ENCODE assay signal across 1 cellular context in the genomic region with DNA sequence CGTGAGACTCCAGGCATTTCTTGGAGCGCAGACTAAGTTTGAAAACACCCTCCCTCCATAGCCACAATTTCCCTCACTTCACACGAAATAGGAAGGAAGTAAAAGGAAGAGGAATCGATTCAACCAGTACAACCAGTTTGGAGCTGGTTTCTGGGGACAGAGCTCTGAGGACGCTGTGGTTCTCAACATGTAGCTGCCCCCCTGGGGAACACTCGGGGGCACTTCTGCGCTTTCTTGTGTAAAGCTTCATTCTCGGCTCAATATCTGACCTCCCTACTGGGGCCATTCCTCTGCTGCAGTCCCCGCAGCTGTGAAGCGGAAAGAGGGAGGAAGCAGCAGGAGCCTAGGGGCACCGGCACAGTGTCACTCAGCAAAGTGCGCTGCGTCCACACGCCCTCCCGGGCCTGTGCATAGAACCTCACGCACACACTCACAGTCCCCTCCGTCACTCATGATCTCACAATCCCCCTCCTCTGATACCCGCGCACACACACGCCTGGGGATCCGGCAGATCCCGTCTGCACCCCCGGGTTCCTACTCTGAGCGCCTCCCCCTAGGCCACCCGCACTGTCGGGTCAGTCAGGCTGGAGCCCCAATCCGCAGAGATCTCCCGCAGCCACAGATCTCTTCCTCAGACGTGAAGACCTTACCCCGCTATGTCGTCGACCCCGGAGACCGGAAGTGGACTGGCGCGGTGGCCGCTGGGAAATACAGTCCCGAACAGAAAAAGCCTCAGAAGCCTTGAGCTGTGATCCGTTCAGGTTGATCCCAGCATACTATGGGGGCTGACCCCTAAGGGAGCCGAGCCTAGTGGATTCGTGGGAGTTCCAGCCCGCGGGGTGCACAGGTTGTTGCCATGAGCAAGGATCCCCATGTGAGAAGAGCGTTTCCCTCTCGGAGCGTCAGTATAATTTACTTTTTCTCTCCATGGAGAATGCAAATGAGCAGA.
TF ChIP-seq lines count a peak whose summit lies in the region.

TSS of gene ZNF780A (minus strand) at position 688 of the 949 bp plus-strand sequence. CDS start 6,190 bp downstream, outside the sequence.

TF ChIP-seq in GM12878, 131 proteins besides CTCF, POLR2A, EP300 and RAD21 (continued from another document and continues in another):
- TF ChIP-seq, protein P1, sequence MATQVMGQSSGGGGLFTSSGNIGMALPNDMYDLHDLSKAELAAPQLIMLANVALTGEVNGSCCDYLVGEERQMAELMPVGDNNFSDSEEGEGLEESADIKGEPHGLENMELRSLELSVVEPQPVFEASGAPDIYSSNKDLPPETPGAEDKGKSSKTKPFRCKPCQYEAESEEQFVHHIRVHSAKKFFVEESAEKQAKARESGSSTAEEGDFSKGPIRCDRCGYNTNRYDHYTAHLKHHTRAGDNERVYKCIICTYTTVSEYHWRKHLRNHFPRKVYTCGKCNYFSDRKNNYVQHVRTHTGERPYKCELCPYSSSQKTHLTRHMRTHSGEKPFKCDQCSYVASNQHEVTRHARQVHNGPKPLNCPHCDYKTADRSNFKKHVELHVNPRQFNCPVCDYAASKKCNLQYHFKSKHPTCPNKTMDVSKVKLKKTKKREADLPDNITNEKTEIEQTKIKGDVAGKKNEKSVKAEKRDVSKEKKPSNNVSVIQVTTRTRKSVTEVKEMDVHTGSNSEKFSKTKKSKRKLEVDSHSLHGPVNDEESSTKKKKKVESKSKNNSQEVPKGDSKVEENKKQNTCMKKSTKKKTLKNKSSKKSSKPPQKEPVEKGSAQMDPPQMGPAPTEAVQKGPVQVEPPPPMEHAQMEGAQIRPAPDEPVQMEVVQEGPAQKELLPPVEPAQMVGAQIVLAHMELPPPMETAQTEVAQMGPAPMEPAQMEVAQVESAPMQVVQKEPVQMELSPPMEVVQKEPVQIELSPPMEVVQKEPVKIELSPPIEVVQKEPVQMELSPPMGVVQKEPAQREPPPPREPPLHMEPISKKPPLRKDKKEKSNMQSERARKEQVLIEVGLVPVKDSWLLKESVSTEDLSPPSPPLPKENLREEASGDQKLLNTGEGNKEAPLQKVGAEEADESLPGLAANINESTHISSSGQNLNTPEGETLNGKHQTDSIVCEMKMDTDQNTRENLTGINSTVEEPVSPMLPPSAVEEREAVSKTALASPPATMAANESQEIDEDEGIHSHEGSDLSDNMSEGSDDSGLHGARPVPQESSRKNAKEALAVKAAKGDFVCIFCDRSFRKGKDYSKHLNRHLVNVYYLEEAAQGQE (IDR thresholded peaks at IDR 0.05; ENCODE audit: low read depth, low read length) = no peak
- TF ChIP-seq BMI1 (IDR thresholded peaks at IDR 0.05; ENCODE audit: borderline replicate concordance) = no peak
- TF ChIP-seq ZBTB33 (IDR thresholded peaks at IDR 0.05) = no peak
- 0 out of 4 replicates have a peak, but pooled peaks have one; percentile 6 to 23 for TF ChIP-seq BHLHE40 (IDR thresholded peaks at IDR 0.05; ENCODE audit: borderline replicate concordance in 1 of 2, low read depth in 2 of 2, low read length in 1 of 2)
- peak; percentile 67; the same call in 1 of the 2 replicates for TF ChIP-seq HDGF (IDR thresholded peaks at IDR 0.05)
- no peak for TF ChIP-seq ZNF207 (IDR thresholded peaks at IDR 0.05; ENCODE audit: borderline replicate concordance)
- TF ChIP-seq MTA2 (IDR thresholded peaks at IDR 0.05; ENCODE audit: low read depth) = no peak
- peak; percentile 64; the same call in 1 of the 2 replicates for TF ChIP-seq DPF2 (IDR thresholded peaks at IDR 0.05)
- TF ChIP-seq ZNF24 (IDR thresholded peaks at IDR 0.05) = no peak
- TF ChIP-seq E4F1 (IDR thresholded peaks at IDR 0.05; ENCODE audit: borderline replicate concordance, partially characterized antibody) = peak; percentile 42
- TF ChIP-seq POLR2AphosphoS2 (IDR thresholded peaks at IDR 0.05; ENCODE audit: low read depth, low read length) = 0 out of 2 replicates have a peak, but pooled peaks have one; percentile 77
- no peak for TF ChIP-seq ATF3 (IDR thresholded peaks at IDR 0.05; ENCODE audit: borderline replicate concordance, extremely low read depth, low read depth, low read length)
- peak; percentile 70 for TF ChIP-seq NR2F1 (conservative IDR thresholded peaks at IDR 0.05)
- TF ChIP-seq, protein P2, sequence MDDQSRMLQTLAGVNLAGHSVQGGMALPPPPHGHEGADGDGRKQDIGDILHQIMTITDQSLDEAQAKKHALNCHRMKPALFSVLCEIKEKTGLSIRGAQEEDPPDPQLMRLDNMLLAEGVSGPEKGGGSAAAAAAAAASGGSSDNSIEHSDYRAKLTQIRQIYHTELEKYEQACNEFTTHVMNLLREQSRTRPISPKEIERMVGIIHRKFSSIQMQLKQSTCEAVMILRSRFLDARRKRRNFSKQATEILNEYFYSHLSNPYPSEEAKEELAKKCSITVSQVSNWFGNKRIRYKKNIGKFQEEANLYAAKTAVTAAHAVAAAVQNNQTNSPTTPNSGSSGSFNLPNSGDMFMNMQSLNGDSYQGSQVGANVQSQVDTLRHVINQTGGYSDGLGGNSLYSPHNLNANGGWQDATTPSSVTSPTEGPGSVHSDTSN (IDR thresholded peaks at IDR 0.05; ENCODE audit: insufficient replicate concordance, low read depth, low read length) = peak; percentile 77
- TF ChIP-seq RELA (IDR thresholded peaks at IDR 0.05; ENCODE audit: borderline replicate concordance, partially characterized antibody) = no peak
- TF ChIP-seq ZNF622 (IDR thresholded peaks at IDR 0.05) = no peak
- TF ChIP-seq LARP7 (IDR thresholded peaks at IDR 0.05) = peak; percentile 82; the same call in 1 of the 2 replicates
- TF ChIP-seq, protein P3, sequence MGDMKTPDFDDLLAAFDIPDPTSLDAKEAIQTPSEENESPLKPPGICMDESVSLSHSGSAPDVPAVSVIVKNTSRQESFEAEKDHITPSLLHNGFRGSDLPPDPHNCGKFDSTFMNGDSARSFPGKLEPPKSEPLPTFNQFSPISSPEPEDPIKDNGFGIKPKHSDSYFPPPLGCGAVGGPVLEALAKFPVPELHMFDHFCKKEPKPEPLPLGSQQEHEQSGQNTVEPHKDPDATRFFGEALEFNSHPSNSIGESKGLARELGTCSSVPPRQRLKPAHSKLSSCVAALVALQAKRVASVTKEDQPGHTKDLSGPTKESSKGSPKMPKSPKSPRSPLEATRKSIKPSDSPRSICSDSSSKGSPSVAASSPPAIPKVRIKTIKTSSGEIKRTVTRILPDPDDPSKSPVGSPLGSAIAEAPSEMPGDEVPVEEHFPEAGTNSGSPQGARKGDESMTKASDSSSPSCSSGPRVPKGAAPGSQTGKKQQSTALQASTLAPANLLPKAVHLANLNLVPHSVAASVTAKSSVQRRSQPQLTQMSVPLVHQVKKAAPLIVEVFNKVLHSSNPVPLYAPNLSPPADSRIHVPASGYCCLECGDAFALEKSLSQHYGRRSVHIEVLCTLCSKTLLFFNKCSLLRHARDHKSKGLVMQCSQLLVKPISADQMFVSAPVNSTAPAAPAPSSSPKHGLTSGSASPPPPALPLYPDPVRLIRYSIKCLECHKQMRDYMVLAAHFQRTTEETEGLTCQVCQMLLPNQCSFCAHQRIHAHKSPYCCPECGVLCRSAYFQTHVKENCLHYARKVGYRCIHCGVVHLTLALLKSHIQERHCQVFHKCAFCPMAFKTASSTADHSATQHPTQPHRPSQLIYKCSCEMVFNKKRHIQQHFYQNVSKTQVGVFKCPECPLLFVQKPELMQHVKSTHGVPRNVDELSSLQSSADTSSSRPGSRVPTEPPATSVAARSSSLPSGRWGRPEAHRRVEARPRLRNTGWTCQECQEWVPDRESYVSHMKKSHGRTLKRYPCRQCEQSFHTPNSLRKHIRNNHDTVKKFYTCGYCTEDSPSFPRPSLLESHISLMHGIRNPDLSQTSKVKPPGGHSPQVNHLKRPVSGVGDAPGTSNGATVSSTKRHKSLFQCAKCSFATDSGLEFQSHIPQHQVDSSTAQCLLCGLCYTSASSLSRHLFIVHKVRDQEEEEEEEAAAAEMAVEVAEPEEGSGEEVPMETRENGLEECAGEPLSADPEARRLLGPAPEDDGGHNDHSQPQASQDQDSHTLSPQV (IDR thresholded peaks at IDR 0.05) = no peak
- no peak for TF ChIP-seq FOXM1 (IDR thresholded peaks at IDR 0.05; ENCODE audit: low read depth, low read length)
- TF ChIP-seq, protein P4, sequence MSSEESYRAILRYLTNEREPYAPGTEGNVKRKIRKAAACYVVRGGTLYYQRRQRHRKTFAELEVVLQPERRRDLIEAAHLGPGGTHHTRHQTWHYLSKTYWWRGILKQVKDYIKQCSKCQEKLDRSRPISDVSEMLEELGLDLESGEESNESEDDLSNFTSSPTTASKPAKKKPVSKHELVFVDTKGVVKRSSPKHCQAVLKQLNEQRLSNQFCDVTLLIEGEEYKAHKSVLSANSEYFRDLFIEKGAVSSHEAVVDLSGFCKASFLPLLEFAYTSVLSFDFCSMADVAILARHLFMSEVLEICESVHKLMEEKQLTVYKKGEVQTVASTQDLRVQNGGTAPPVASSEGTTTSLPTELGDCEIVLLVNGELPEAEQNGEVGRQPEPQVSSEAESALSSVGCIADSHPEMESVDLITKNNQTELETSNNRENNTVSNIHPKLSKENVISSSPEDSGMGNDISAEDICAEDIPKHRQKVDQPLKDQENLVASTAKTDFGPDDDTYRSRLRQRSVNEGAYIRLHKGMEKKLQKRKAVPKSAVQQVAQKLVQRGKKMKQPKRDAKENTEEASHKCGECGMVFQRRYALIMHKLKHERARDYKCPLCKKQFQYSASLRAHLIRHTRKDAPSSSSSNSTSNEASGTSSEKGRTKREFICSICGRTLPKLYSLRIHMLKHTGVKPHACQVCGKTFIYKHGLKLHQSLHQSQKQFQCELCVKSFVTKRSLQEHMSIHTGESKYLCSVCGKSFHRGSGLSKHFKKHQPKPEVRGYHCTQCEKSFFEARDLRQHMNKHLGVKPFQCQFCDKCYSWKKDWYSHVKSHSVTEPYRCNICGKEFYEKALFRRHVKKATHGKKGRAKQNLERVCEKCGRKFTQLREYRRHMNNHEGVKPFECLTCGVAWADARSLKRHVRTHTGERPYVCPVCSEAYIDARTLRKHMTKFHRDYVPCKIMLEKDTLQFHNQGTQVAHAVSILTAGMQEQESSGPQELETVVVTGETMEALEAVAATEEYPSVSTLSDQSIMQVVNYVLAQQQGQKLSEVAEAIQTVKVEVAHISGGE (CRISPR knock-in tag; IDR thresholded peaks at IDR 0.05) = no peak
- TF ChIP-seq USF1 (IDR thresholded peaks at IDR 0.05; ENCODE audit: borderline replicate concordance, extremely low read length, insufficient read depth, low read depth, low read length) = no peak
- no peak for TF ChIP-seq SMARCA5 (IDR thresholded peaks at IDR 0.05)
- TF ChIP-seq CBX5 (IDR thresholded peaks at IDR 0.05; ENCODE audit: low read depth) = 0 out of 2 replicates have a peak, but pooled peaks have one; percentile 38
- TF ChIP-seq MAX (IDR thresholded peaks at IDR 0.05; ENCODE audit: low read depth, low read length) = 0 out of 2 replicates have a peak, but pooled peaks have one; percentile 30
- TF ChIP-seq NFYA (IDR thresholded peaks at IDR 0.05; ENCODE audit: borderline replicate concordance, low read depth, low read length) = no peak
- TF ChIP-seq SMAD1 (IDR thresholded peaks at IDR 0.05; ENCODE audit: low read depth, partially characterized antibody) = no peak
- TF ChIP-seq RCOR1 (conservative IDR thresholded peaks at IDR 0.05; ENCODE audit: low read depth, low read length) = no peak
- TF ChIP-seq SREBF2 (IDR thresholded peaks at IDR 0.05; ENCODE audit: low read length) = no peak
- 0 out of 2 replicates have a peak, but pooled peaks have one; percentile 20 for TF ChIP-seq BACH1 (IDR thresholded peaks at IDR 0.05; ENCODE audit: borderline replicate concordance)
- no peak for TF ChIP-seq SREBF1 (IDR thresholded peaks at IDR 0.05; ENCODE audit: low read length)
- TF ChIP-seq HDAC6 (IDR thresholded peaks at IDR 0.05; ENCODE audit: unreplicated experiment) = no peak
- no peak for TF ChIP-seq SP1 (IDR thresholded peaks at IDR 0.05; ENCODE audit: low read depth, low read length)
